Comparison of ENCODE assay signal across 1 cellular context in the genomic region with DNA sequence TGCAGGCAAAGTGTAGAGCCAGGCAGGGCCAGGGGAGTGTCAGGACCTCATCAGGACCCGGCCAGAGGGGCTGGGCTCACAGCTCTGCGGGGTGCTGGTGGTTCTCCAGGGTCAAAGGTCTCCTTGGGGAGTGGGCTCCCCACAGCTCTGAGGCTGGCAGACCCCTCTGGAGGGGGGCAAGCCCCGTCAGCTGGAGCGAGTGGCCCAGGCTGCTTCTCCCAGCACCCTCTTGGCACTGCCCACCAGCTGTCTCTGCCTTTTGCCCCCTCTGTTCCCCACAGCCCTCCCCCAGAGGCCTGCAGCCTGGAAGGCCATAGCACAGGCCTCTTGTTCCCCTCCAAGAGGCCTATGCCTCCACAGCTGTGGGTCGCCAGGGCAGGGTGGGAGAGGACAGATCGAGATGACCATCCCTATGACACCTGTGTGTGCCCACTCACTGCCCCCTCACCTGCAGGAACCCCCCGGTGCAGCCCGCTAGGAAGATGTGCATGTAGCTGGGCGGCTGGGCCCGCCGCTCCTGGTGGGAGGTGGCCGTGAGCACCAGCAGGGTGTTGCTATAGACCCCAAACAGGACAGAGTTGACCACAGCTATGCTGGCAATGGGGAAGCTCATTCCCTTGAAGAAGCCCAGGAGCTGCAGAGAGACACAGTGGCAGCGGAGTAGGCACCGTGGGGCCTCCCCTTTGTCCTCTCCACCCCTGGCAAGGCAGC.
TF ChIP-seq lines count a peak whose summit lies in the region.

No MANE protein-coding gene starts in this region.

TF ChIP-seq in GM12878, 131 proteins besides CTCF, POLR2A, EP300 and RAD21:
- TF ChIP-seq IRF3 (IDR thresholded peaks at IDR 0.05) = no peak
- no peak for TF ChIP-seq DPF2 (IDR thresholded peaks at IDR 0.05)
- TF ChIP-seq ZNF217 (IDR thresholded peaks at IDR 0.05) = no peak
TF ChIP-seq in GM12878: peak in this region for 0.
